Comparison of ENCODE assay signal across 11 cellular contexts in genomic region chr1:198713081-198713480, GRCh38.
A peak's percentile ranks its signal among the peaks of the same experiment; 100 is the strongest.
DNase-seq lines count a peak whose midpoint lies in the region; ATAC-seq, FAIRE-seq and TF ChIP-seq lines count a peak whose summit lies in the region.
"Had no signal": no experiment of that assay in that cellular context is flagged by ENCODE, and none has a peak within 500 bp of the region (broad histone marks: within the 10 kb centered on the region; RNA-seq: fewer than 3 reads in every experiment).

No MANE protein-coding gene starts in this region.

- H3K9me3 ChIP-seq in GM12878 (replicated peaks; ENCODE audit: control insufficient read depth, insufficient read depth, low read length) (no peaks in the 10 kb centered on the region), neutrophil (no peaks in the 10 kb centered on the region), right lobe of liver (no peaks in the 10 kb centered on the region)

- TF ChIP-seq POLR2A in NB4 (IDR thresholded peaks at IDR 0.05; ENCODE audit: extremely low read depth, insufficient read length) (no peak), GM12878 (IDR thresholded peaks at IDR 0.05; ENCODE audit: low read depth, low read length) (no peak), right lobe of liver (IDR thresholded peaks at IDR 0.05) (no peak)

- peak overlapping the region; percentile 63 for H3K27ac Mint-ChIP-seq in activated CD4-positive, alpha-beta T cell treated with anti-CD3 and anti-CD28 coated beads for 36 hours

- no peaks in the 10 kb centered on the region for H4K20me1 ChIP-seq in GM12878 (ENCODE audit: control insufficient read depth, insufficient read depth)

- peaks cover 53% of the 10 kb centered on the region for H3K4me1 Mint-ChIP-seq in activated CD4-positive, alpha-beta T cell treated with anti-CD3 and anti-CD28 coated beads for 36 hours

- no peak overlapping the region for H2AFZ ChIP-seq in GM12878 (ENCODE audit: control insufficient read depth, low read depth, low read length)

- DNase-seq in activated CD4-positive, alpha-beta T cell treated with anti-CD3 and anti-CD28 coated beads for 36 hours: no peak
- no peak for DNase-seq in activated CD4-positive, alpha-beta T cell treated with anti-CD3 and anti-CD28 coated beads for 48 hours
- DNase-seq in NB4 (ENCODE audit: low read depth) (peak; percentile 8), GM12878 (ENCODE audit: low read depth, low spot score) (no peak), right lobe of liver (no peak)
- DNase-seq: NCI-H2081 treated with DMSO at 0.1 percent for 48 hours, small intestine had no signal

- TSS peak; percentile 31 for BruUV-seq in GM12878 (replicated peaks; lab: Mats Ljungman, UMichigan)

- no peaks in the 10 kb centered on the region for H3K27me3 Mint-ChIP-seq in activated CD4-positive, alpha-beta T cell treated with anti-CD3 and anti-CD28 coated beads for 36 hours

- no peak for TF ChIP-seq EP300 in GM12878 (IDR thresholded peaks at IDR 0.05; ENCODE audit: borderline replicate concordance in 1 of 2, control insufficient read depth in 1 of 2, low read depth in 2 of 2, low read length in 2 of 2)

- no peak overlapping the region for H3K4me3 Mint-ChIP-seq in activated CD4-positive, alpha-beta T cell treated with anti-CD3 and anti-CD28 coated beads for 36 hours

- no peaks in the 10 kb centered on the region for H3K9me3 Mint-ChIP-seq in activated CD4-positive, alpha-beta T cell treated with anti-CD3 and anti-CD28 coated beads for 36 hours (ENCODE audit: low read depth)

- SMC1A ChIA-PET in GM12878 (lab: Charles Lee; ENCODE audit: uncharacterized antibody, unreplicated experiment): interaction anchor here (0.9 to 1.4 kb wide), 2 partner anchors 9 to 28 kb away, joined by 3 read pairs; no protein-coding TSS in a partner anchor

- ATAC-seq in activated CD4-positive, alpha-beta T cell treated with anti-CD3 and anti-CD28 coated beads for 36 hours: peak; percentile 66
- ATAC-seq in GM12878: peak; percentile 21; the same call in 2 of the 3 replicates
- ATAC-seq in HG03460 (IDR thresholded peaks at IDR 0.05; ENCODE audit: unreplicated experiment): no peak
- no peak for ATAC-seq in HG03045 (IDR thresholded peaks at IDR 0.05; ENCODE audit: unreplicated experiment)
- no peak for ATAC-seq in right lobe of liver

- no peak for TF ChIP-seq RAD21 in GM12878 (IDR thresholded peaks at IDR 0.05; ENCODE audit: insufficient read depth, low read depth, low read length)

- no peak overlapping the region for H3K4me3 ChIP-seq in NB4 (ENCODE audit: low read depth, low read length)
- H3K4me3 ChIP-seq in GM12878: no peak overlapping the region
- no peak overlapping the region for H3K4me3 ChIP-seq in neutrophil (ENCODE audit: low read depth in 1 of 2, low read length in 1 of 2)
- no peak overlapping the region for H3K4me3 ChIP-seq in right lobe of liver

- intact Hi-C loops in activated CD4-positive, alpha-beta T cell treated with anti-CD3 and anti-CD28 coated beads for 36 hours (cut with DNase I, micrococcal nuclease): loop anchor here in 1 of 2 experiments (1.0 kb wide), 1 partner anchor 11 kb away; no protein-coding TSS in a partner anchor
- intact Hi-C loops in GM12878 (cut with micrococcal nuclease; ENCODE audit: unreplicated experiment): no loop called here
- intact Hi-C loops in right lobe of liver (cut with DNase I): no loop called here

- no peak overlapping the region for H3K4me2 ChIP-seq in GM12878 (ENCODE audit: control insufficient read depth, insufficient read depth)

- H3K27me3 ChIP-seq in GM12878 (replicated peaks in 1 of 2; ENCODE audit: control insufficient read depth in 2 of 2, insufficient read depth in 2 of 2, low read length in 1 of 2) (no peaks in the 10 kb centered on the region), neutrophil (no peaks in the 10 kb centered on the region), right lobe of liver (no peaks in the 10 kb centered on the region)

- H3K36me3 Mint-ChIP-seq in activated CD4-positive, alpha-beta T cell treated with anti-CD3 and anti-CD28 coated beads for 36 hours (ENCODE audit: low read depth): peaks cover 76% of the 10 kb centered on the region

- H3K27ac ChIP-seq in GM12878 (ENCODE audit: control insufficient read depth, insufficient read depth): no peak overlapping the region
- H3K27ac ChIP-seq in neutrophil: peak overlapping the region; percentile 49
- no peak overlapping the region for H3K27ac ChIP-seq in right lobe of liver

- POLR2A ChIA-PET in activated CD4-positive, alpha-beta T cell treated with anti-CD3 and anti-CD28 coated beads for 36 hours (lab: Charles Lee): interaction anchor here (0.7 kb wide), 1 partner anchor 93 kb away, joined by 3 read pairs; no protein-coding TSS in a partner anchor
- POLR2A ChIA-PET in GM12878 (lab: Charles Lee): no interaction called here

- H3K4me1 ChIP-seq in GM12878 (ENCODE audit: control insufficient read depth, insufficient read depth, low read length): no peaks in the 10 kb centered on the region
- peaks cover 16 to 17% of the 10 kb centered on the region in 2 experiments for H3K4me1 ChIP-seq in neutrophil (ENCODE audit: control insufficient read depth in 1 of 2, insufficient read depth in 1 of 2, low read depth in 1 of 2, low read length in 1 of 2)
- no peaks in the 10 kb centered on the region for H3K4me1 ChIP-seq in right lobe of liver

- CTCF ChIA-PET in activated CD4-positive, alpha-beta T cell treated with anti-CD3 and anti-CD28 coated beads for 36 hours (lab: Charles Lee): interaction anchor here (0.7 to 0.9 kb wide), 2 partner anchors 9 to 22 kb away, joined by 3 to 6 read pairs; no protein-coding TSS in a partner anchor
- CTCF ChIA-PET in GM12878 (lab: Yijun Ruan, JAX): interaction anchor here (1.6 kb wide), 1 partner anchor 10 kb away, joined by 3 read pairs; no protein-coding TSS in a partner anchor

- no peak overlapping the region for H3K9ac ChIP-seq in GM12878 (ENCODE audit: control insufficient read depth, insufficient read depth, low read length)

- FAIRE-seq in GM12878 (lab: Jason Lieb, UNC): no peak
- FAIRE-seq: A204.1, small intestine had no signal

- in situ Hi-C loops in GM12878 (cut with MboI): loop anchor here (5.0 kb wide), 1 partner anchor 51 kb away; no protein-coding TSS in a partner anchor

- H3K79me2 ChIP-seq in GM12878 (ENCODE audit: control insufficient read depth, insufficient read depth, low read length): no peaks in the 10 kb centered on the region

- RAD21 ChIA-PET in GM12878 (lab: Charles Lee; ENCODE audit: unreplicated experiment): no interaction called here

- TF ChIP-seq CTCF in NB4 (IDR thresholded peaks at IDR 0.05; ENCODE audit: low read depth, low read length) (no peak), GM12878 (IDR thresholded peaks at IDR 0.05 in 2 of 3, conservative IDR thresholded peaks at IDR 0.05 in 1 of 3; ENCODE audit: control insufficient read depth in 2 of 3, extremely low read depth in 1 of 3, insufficient read depth in 1 of 3, low read depth in 3 of 3, low read length in 3 of 3) (no peak), neutrophil (IDR thresholded peaks at IDR 0.05) (no peak), right lobe of liver (IDR thresholded peaks at IDR 0.05) (no peak)

- H3K36me3 ChIP-seq in GM12878 (ENCODE audit: control insufficient read depth in 2 of 2, insufficient read depth in 2 of 2, low read length in 1 of 2): peaks cover 1 to 6% of the 10 kb centered on the region in 2 experiments; a peak in 2 of 4 replicates
- H3K36me3 ChIP-seq in neutrophil: peaks cover 100% of the 10 kb centered on the region
- no peaks in the 10 kb centered on the region for H3K36me3 ChIP-seq in right lobe of liver

TF ChIP-seq in GM12878, 131 proteins besides CTCF, POLR2A, EP300 and RAD21 (continues in another document):
- TF ChIP-seq JUNB (IDR thresholded peaks at IDR 0.05) (0 out of 2 replicates have a peak, but pooled peaks have one; percentile 6), ZNF687 (IDR thresholded peaks at IDR 0.05) (no peak)

Comparison
In these comparisons a context has a peak if more than half of its experiments do, and no peak if none do; other contexts are left out.
1. ATAC-seq: peak in activated CD4-positive, alpha-beta T cell treated with anti-CD3 and anti-CD28 coated beads for 36 hours (single experiment) and GM12878 (single experiment); none in HG03460 (single experiment), HG03045 (single experiment) and right lobe of liver (0 of 4).